In genomic region chr3:25074151-25074550, GRCh38 we compare ENCODE assay signal across 17 cellular contexts.
"Had no signal": no experiment of that assay in that cellular context is flagged by ENCODE, and none has a peak within 500 bp of the region (broad histone marks: within the 10 kb centered on the region; RNA-seq: fewer than 3 reads in every experiment).

No MANE protein-coding gene starts in this region.

- H3K4me3 ChIP-seq: neural progenitor cell, ovary had no signal

- H3K36me3 Mint-ChIP-seq: activated naive CD8-positive, alpha-beta T cell treated with anti-CD3 and anti-CD28 coated beads for 36 hours; brain; memory B cell; neural progenitor cell; stimulated activated memory B cell treated with anti-CD40 and anti-IgM and Interleukin-4, amounts not matched to agents 10 μg/mL and 1 μg/mL and 100 μg/mL, for 72 hours had no signal

- H3K4me1 Mint-ChIP-seq: activated B cell treated with CpG ODN at 0.5 μM for 24 hours; activated CD4-positive, alpha-beta T cell treated with anti-CD3 and anti-CD28 coated beads, Interleukin-2, amount 10 ng/mL, durations not matched to agents 7 days and 5 days; activated naive CD8-positive, alpha-beta T cell treated with anti-CD3 and anti-CD28 coated beads for 36 hours; memory B cell; neural progenitor cell; stimulated activated memory B cell treated with anti-CD40 and anti-IgM and Interleukin-4, amounts not matched to agents 10 μg/mL and 1 μg/mL and 100 μg/mL, for 72 hours had no signal

- H3K27ac Mint-ChIP-seq: activated B cell treated with CpG ODN at 0.5 μM for 24 hours; activated CD4-positive, alpha-beta T cell treated with anti-CD3 and anti-CD28 coated beads, Interleukin-2, amount 10 ng/mL, durations not matched to agents 7 days and 5 days; activated naive CD8-positive, alpha-beta T cell treated with anti-CD3 and anti-CD28 coated beads for 36 hours; effector memory CD8-positive, alpha-beta T cell; memory B cell; neural progenitor cell; stimulated activated memory B cell treated with anti-CD40 and anti-IgM and Interleukin-4, amounts not matched to agents 10 μg/mL and 1 μg/mL and 100 μg/mL, for 72 hours had no signal

- H3K9me3 Mint-ChIP-seq: activated B cell treated with CpG ODN at 0.5 μM for 24 hours; activated naive CD8-positive, alpha-beta T cell treated with anti-CD3 and anti-CD28 coated beads for 36 hours had no signal

- H3K4me3 Mint-ChIP-seq: activated B cell treated with CpG ODN at 0.5 μM for 24 hours; activated CD4-positive, alpha-beta T cell treated with anti-CD3 and anti-CD28 coated beads, Interleukin-2, amount 10 ng/mL, durations not matched to agents 7 days and 5 days; activated naive CD8-positive, alpha-beta T cell treated with anti-CD3 and anti-CD28 coated beads for 36 hours; effector memory CD8-positive, alpha-beta T cell; memory B cell; neural progenitor cell; stimulated activated memory B cell treated with anti-CD40 and anti-IgM and Interleukin-4, amounts not matched to agents 10 μg/mL and 1 μg/mL and 100 μg/mL, for 72 hours had no signal

- H3K36me3 ChIP-seq: neural progenitor cell, ovary had no signal

- ATAC-seq: effector memory CD8-positive, alpha-beta T cell; left lobe of liver; stimulated activated memory B cell treated with anti-CD40 and anti-IgM and Interleukin-4, amounts not matched to agents 10 μg/mL and 1 μg/mL and 100 μg/mL, for 72 hours had no signal

- H3K27ac ChIP-seq: neural progenitor cell, ovary had no signal

- DNase-seq: activated B cell treated with CpG ODN at 0.5 μM for 24 hours; activated CD4-positive, alpha-beta T cell treated with anti-CD3 and anti-CD28 coated beads, Interleukin-2, amount 10 ng/mL, durations not matched to agents 7 days and 5 days; activated CD8-positive, alpha-beta memory T cell treated with anti-CD3 and anti-CD28 coated beads, Interleukin-2, amount 50 U/mL, for 48 hours; activated naive CD8-positive, alpha-beta T cell treated with anti-CD3 and anti-CD28 coated beads for 36 hours; amygdala; cerebellar nuclear complex; dermis blood vessel endothelial cell; effector memory CD8-positive, alpha-beta T cell; islet precursor cell; ovary; stimulated activated CD4-positive, alpha-beta T cell treated with anti-CD3 and anti-CD28 coated beads, Interleukin-2, amount 100 ng/mL, for 48 hours; SW 1271 had no signal

- H3K9me3 ChIP-seq: ovary had no signal

- H3K27me3 Mint-ChIP-seq: activated B cell treated with CpG ODN at 0.5 μM for 24 hours; activated CD4-positive, alpha-beta T cell treated with anti-CD3 and anti-CD28 coated beads, Interleukin-2, amount 10 ng/mL, durations not matched to agents 7 days and 5 days; activated naive CD8-positive, alpha-beta T cell treated with anti-CD3 and anti-CD28 coated beads for 36 hours; brain; effector memory CD8-positive, alpha-beta T cell; memory B cell; stimulated activated memory B cell treated with anti-CD40 and anti-IgM and Interleukin-4, amounts not matched to agents 10 μg/mL and 1 μg/mL and 100 μg/mL, for 72 hours had no signal

- H3K27me3 ChIP-seq: neural progenitor cell, ovary had no signal
